ENCODE assay signal across 28 cellular contexts in genomic region chr5:18965893-18966292, GRCh38.
"Had no signal": no experiment of that assay in that cellular context is flagged by ENCODE, and none has a peak within 500 bp of the region (broad histone marks: within the 10 kb centered on the region; RNA-seq: fewer than 3 reads in every experiment).

No MANE protein-coding gene starts in this region.

- DNase-seq: nephron progenitor cell; occipital lobe; ovary; posterior cingulate gyrus; psoas muscle; right cardiac atrium; right lobe of liver; sigmoid colon; small intestine; stimulated activated CD4-positive, alpha-beta T cell treated with anti-CD3 and anti-CD28 coated beads, Interleukin-15, amount 100 ng/mL, for 24 hours; stimulated activated CD4-positive, alpha-beta T cell treated with anti-CD3 and anti-CD28 coated beads, Interleukin-2, amount 100 ng/mL, for 24 hours; stimulated activated CD4-positive, alpha-beta T cell treated with anti-CD3 and anti-CD28 coated beads, Interleukin-2, amount 100 ng/mL, for 48 hours; stimulated activated CD4-positive, alpha-beta T cell treated with anti-CD3 and anti-CD28 coated beads, Interleukin-4, amount 100 ng/mL, for 24 hours; stimulated activated naive B cell treated with anti-CD40 and anti-IgM and Interleukin-4, amounts not matched to agents 10 μg/mL and 1 μg/mL and 100 μg/mL, for 72 hours; stimulated activated naive CD4-positive, alpha-beta T cell treated with Interleukin-2 at 50 U/mL for 16 hours; stomach; thyroid gland; trophoblast cell; upper lobe of left lung had no signal

- H3K9ac ChIP-seq: parathyroid adenoma had no signal

- H3K27ac ChIP-seq: ovary, parathyroid adenoma, psoas muscle, right lobe of liver, sigmoid colon, stomach, thoracic aorta, thyroid gland, tibial nerve, upper lobe of left lung, vagina had no signal

- H3K27me3 ChIP-seq: ovary, right lobe of liver, sigmoid colon, stomach, thyroid gland, tibial nerve, upper lobe of left lung, vagina had no signal

- H2AFZ ChIP-seq: parathyroid adenoma had no signal

- H3K4me3 Mint-ChIP-seq: natural killer cell treated with Interleukin-12 subunit alpha and Interleukin-12 subunit beta and Interleukin-15 and Interleukin-18, amount 100 ng/mL, for 72 hours; nephron progenitor cell; neural crest cell; stimulated activated effector memory CD8-positive, alpha-beta T cell treated with anti-CD3 and anti-CD28 coated beads, Interleukin-12 subunit alpha, Interleukin-12 subunit beta, amount 100 ng/mL, for 72 hours; stimulated activated naive B cell treated with anti-CD40 and anti-IgM and Interleukin-4, amounts not matched to agents 10 μg/mL and 1 μg/mL and 100 μg/mL, for 72 hours; stimulated activated naive CD8-positive, alpha-beta T cell treated with anti-CD3 and anti-CD28 coated beads, Interleukin-15, Interleukin-2, amounts not matched to agents 100 ng/mL and 50 ng/mL, for 24 hours had no signal

- H3K27me3 Mint-ChIP-seq: natural killer cell treated with Interleukin-12 subunit alpha and Interleukin-12 subunit beta and Interleukin-15 and Interleukin-18, amount 100 ng/mL, for 72 hours; progenitor cell of endocrine pancreas; stimulated activated naive B cell treated with anti-CD40 and anti-IgM and Interleukin-4, amounts not matched to agents 10 μg/mL and 1 μg/mL and 100 μg/mL, for 72 hours; stimulated activated naive CD8-positive, alpha-beta T cell treated with anti-CD3 and anti-CD28 coated beads, Interleukin-15, Interleukin-2, amounts not matched to agents 100 ng/mL and 50 ng/mL, for 24 hours had no signal

- H3K4me1 Mint-ChIP-seq: neural crest cell; stimulated activated effector memory CD8-positive, alpha-beta T cell treated with anti-CD3 and anti-CD28 coated beads, Interleukin-12 subunit alpha, Interleukin-12 subunit beta, amount 100 ng/mL, for 72 hours had no signal

- H3K36me3 Mint-ChIP-seq: natural killer cell treated with Interleukin-12 subunit alpha and Interleukin-12 subunit beta and Interleukin-15 and Interleukin-18, amount 100 ng/mL, for 72 hours; stimulated activated effector memory CD8-positive, alpha-beta T cell treated with anti-CD3 and anti-CD28 coated beads, Interleukin-12 subunit alpha, Interleukin-12 subunit beta, amount 100 ng/mL, for 72 hours; stimulated activated naive B cell treated with anti-CD40 and anti-IgM and Interleukin-4, amounts not matched to agents 10 μg/mL and 1 μg/mL and 100 μg/mL, for 72 hours had no signal

- H3K9me3 ChIP-seq: ovary, psoas muscle, right lobe of liver, sigmoid colon, thoracic aorta, thyroid gland, tibial nerve, upper lobe of left lung, vagina had no signal

- H3K36me3 ChIP-seq: ovary, right lobe of liver, sigmoid colon, stomach, thoracic aorta, thyroid gland, tibial nerve, upper lobe of left lung, vagina had no signal

- H3K4me3 ChIP-seq: ovary, psoas muscle, right lobe of liver, sigmoid colon, stomach, thoracic aorta, thyroid gland, tibial nerve, upper lobe of left lung, vagina had no signal

- H3K9me3 Mint-ChIP-seq: nephron progenitor cell; neural crest cell; stimulated activated naive CD8-positive, alpha-beta T cell treated with anti-CD3 and anti-CD28 coated beads, Interleukin-15, Interleukin-2, amounts not matched to agents 100 ng/mL and 50 ng/mL, for 24 hours had no signal

- H3K79me2 ChIP-seq: parathyroid adenoma had no signal

- H3K27ac Mint-ChIP-seq: natural killer cell treated with Interleukin-12 subunit alpha and Interleukin-12 subunit beta and Interleukin-15 and Interleukin-18, amount 100 ng/mL, for 72 hours; nephron progenitor cell; progenitor cell of endocrine pancreas; stimulated activated effector memory CD8-positive, alpha-beta T cell treated with anti-CD3 and anti-CD28 coated beads, Interleukin-12 subunit alpha, Interleukin-12 subunit beta, amount 100 ng/mL, for 72 hours; stimulated activated naive B cell treated with anti-CD40 and anti-IgM and Interleukin-4, amounts not matched to agents 10 μg/mL and 1 μg/mL and 100 μg/mL, for 72 hours; stimulated activated naive CD8-positive, alpha-beta T cell treated with anti-CD3 and anti-CD28 coated beads, Interleukin-15, Interleukin-2, amounts not matched to agents 100 ng/mL and 50 ng/mL, for 24 hours had no signal

- ATAC-seq: natural killer cell treated with Interleukin-12 subunit alpha and Interleukin-12 subunit beta and Interleukin-15 and Interleukin-18, amount 100 ng/mL, for 72 hours; psoas muscle; right cardiac atrium; right lobe of liver; stimulated activated effector memory CD8-positive, alpha-beta T cell treated with anti-CD3 and anti-CD28 coated beads, Interleukin-12 subunit alpha, Interleukin-12 subunit beta, amount 100 ng/mL, for 72 hours; stimulated activated naive B cell treated with anti-CD40 and anti-IgM and Interleukin-4, amounts not matched to agents 10 μg/mL and 1 μg/mL and 100 μg/mL, for 72 hours had no signal

- H3K4me1 ChIP-seq: parathyroid adenoma, psoas muscle, right lobe of liver, sigmoid colon, stomach, thyroid gland, tibial nerve, upper lobe of left lung, vagina had no signal
